In genomic region chr6:124373386-124373785, GRCh38 we compare ENCODE assay signal across 16 cellular contexts.
DNase-seq lines count a peak whose midpoint lies in the region; ATAC-seq and TF ChIP-seq lines count a peak whose summit lies in the region.
"Had no signal": no experiment of that assay in that cellular context is flagged by ENCODE, and none has a peak within 500 bp of the region (broad histone marks: within the 10 kb centered on the region; RNA-seq: fewer than 3 reads in every experiment).

No MANE protein-coding gene starts in this region.

- no peaks in the 10 kb centered on the region for H3K36me3 ChIP-seq in GM23338 (ENCODE audit: insufficient read depth)
- no peaks in the 10 kb centered on the region for H3K36me3 ChIP-seq in SK-N-MC (ENCODE audit: insufficient read depth, low read length)
- H3K36me3 ChIP-seq: BLaER1 had no signal

- H3K4me1 Mint-ChIP-seq in GM23338: no peaks in the 10 kb centered on the region
- peaks cover 35% of the 10 kb centered on the region for H3K4me1 Mint-ChIP-seq in osteocyte (ENCODE audit: unreplicated experiment)
- H3K4me1 Mint-ChIP-seq: CD14-positive monocyte had no signal

- H3K4me3 Mint-ChIP-seq in GM23338 (no peak overlapping the region), osteocyte (ENCODE audit: unreplicated experiment) (no peak overlapping the region)
- H3K4me3 Mint-ChIP-seq: CD14-positive monocyte; CD8-positive, alpha-beta T cell; H9 had no signal

- 0 out of 2 replicates have a peak overlapping the region, but pooled peaks have one; percentile 4 for H3K27ac Mint-ChIP-seq in GM23338
- peak overlapping the region; percentile 90 for H3K27ac Mint-ChIP-seq in osteocyte (ENCODE audit: unreplicated experiment)
- H3K27ac Mint-ChIP-seq: CD14-positive monocyte; CD8-positive, alpha-beta T cell; H9 had no signal

- no peaks in the 10 kb centered on the region for H4K20me1 ChIP-seq in GM23338 (replicated peaks; ENCODE audit: insufficient read depth)
- H4K20me1 ChIP-seq: BLaER1 had no signal

- H3K27me3 ChIP-seq in GM23338 (ENCODE audit: insufficient read depth): no peaks in the 10 kb centered on the region
- H3K27me3 ChIP-seq: BLaER1 had no signal

- H3K27ac ChIP-seq in GM23338 (ENCODE audit: low read depth): no peak overlapping the region
- peak overlapping the region; percentile 9; the same call in 1 of the 2 replicates for H3K27ac ChIP-seq in SK-N-MC
- H3K27ac ChIP-seq: BLaER1 had no signal

- no peaks in the 10 kb centered on the region for H3F3A ChIP-seq in GM23338 (replicated peaks; ENCODE audit: low read depth)

- H3K9ac ChIP-seq in SK-N-MC (ENCODE audit: insufficient read length): no peak overlapping the region
- H3K9ac ChIP-seq: BLaER1 had no signal

- no peak overlapping the region for H2AFZ ChIP-seq in GM23338

- H3K4me3 ChIP-seq in GM23338 (no peak overlapping the region), SK-N-MC (peak overlapping the region; percentile 28)
- H3K4me3 ChIP-seq: BLaER1, GM12878 had no signal

- H3K4me1 ChIP-seq in GM23338 (ENCODE audit: insufficient read depth): 0 out of 2 replicates have a peak, but pooled peaks cover 5% of the 10 kb centered on the region
- H3K4me1 ChIP-seq: BLaER1 had no signal

- no peak for ATAC-seq in GM23338
- no peak for ATAC-seq in HG03039 (IDR thresholded peaks at IDR 0.05; ENCODE audit: unreplicated experiment)
- ATAC-seq: CD8-positive, alpha-beta T cell; GM12878 had no signal

- no peak for TF ChIP-seq CTCF in GM23338 (conservative IDR thresholded peaks at IDR 0.05; ENCODE audit: low read depth in 2 of 2)
- no peak for TF ChIP-seq CTCF in osteocyte (IDR thresholded peaks at IDR 0.05)

- H3K36me3 Mint-ChIP-seq in GM23338 (ENCODE audit: low read depth): no peaks in the 10 kb centered on the region
- H3K36me3 Mint-ChIP-seq in osteocyte (ENCODE audit: unreplicated experiment): no peaks in the 10 kb centered on the region
- H3K36me3 Mint-ChIP-seq: CD14-positive monocyte; CD8-positive, alpha-beta T cell had no signal

- H3K9me3 ChIP-seq in SK-N-MC (ENCODE audit: low read depth, low read length): no peaks in the 10 kb centered on the region
- H3K9me3 ChIP-seq: BLaER1 had no signal

- H3K4me2 ChIP-seq in GM23338: no peak overlapping the region
- H3K4me2 ChIP-seq: BLaER1 had no signal

- DNase-seq in GM23338 (ENCODE audit: low spot score) (no peak), M059J (ENCODE audit: low read depth) (peak; percentile 2), SK-N-MC (ENCODE audit: low read depth, low spot score) (peak; percentile 95), osteocyte (ENCODE audit: extremely low spot score, unreplicated experiment) (no peak), dedifferentiated amniotic fluid mesenchymal stem cell (ENCODE audit: extremely low spot score) (no peak), OCI-M2 (lab: John Stamatoyannopoulos, UW; ENCODE audit: unreplicated experiment) (no peak)
- DNase-seq: 8988T; Calu3; CD8-positive, alpha-beta T cell; DMS79 treated with DMSO at 0.1 percent for 48 hours; H9; IMR-90 had no signal

- H3K9me2 ChIP-seq in GM23338 (ENCODE audit: insufficient read depth): no peaks in the 10 kb centered on the region

- no peaks in the 10 kb centered on the region for H3K79me2 ChIP-seq in GM23338 (replicated peaks; ENCODE audit: insufficient read depth)

- H3K9me3 Mint-ChIP-seq in GM23338 (no peaks in the 10 kb centered on the region), osteocyte (ENCODE audit: unreplicated experiment) (peaks cover 10% of the 10 kb centered on the region)
- H3K9me3 Mint-ChIP-seq: H9 had no signal

- H3K27me3 Mint-ChIP-seq in GM23338 (ENCODE audit: insufficient read depth, low read depth, poor library complexity) (peaks cover 2% of the 10 kb centered on the region), osteocyte (ENCODE audit: unreplicated experiment) (no peaks in the 10 kb centered on the region)

TF ChIP-seq in GM23338, 12 proteins besides CTCF, POLR2A, EP300 and RAD21 (continues in another document):
- TF ChIP-seq ETS1 (IDR thresholded peaks at IDR 0.05): no peak
- TF ChIP-seq NANOG (IDR thresholded peaks at IDR 0.05; ENCODE audit: borderline replicate concordance): no peak
- no peak for TF ChIP-seq ZNF462 (CRISPR knock-in tag; IDR thresholded peaks at IDR 0.05)
- TF ChIP-seq EZH2 (IDR thresholded peaks at IDR 0.05; ENCODE audit: low read depth, unreplicated experiment): no peak
- no peak for TF ChIP-seq ZNF331 (CRISPR knock-in tag; IDR thresholded peaks at IDR 0.05; ENCODE audit: low read depth)
- TF ChIP-seq ZNF114 (CRISPR knock-in tag; IDR thresholded peaks at IDR 0.05): no peak
- TF ChIP-seq EZH2phosphoT487 (IDR thresholded peaks at IDR 0.05; ENCODE audit: unreplicated experiment): no peak
- TF ChIP-seq POLR2AphosphoS5 (IDR thresholded peaks at IDR 0.05; ENCODE audit: low read depth): no peak

Comparison
In these comparisons a context has a peak if more than half of its experiments do, and no peak if none do; other contexts are left out.
1. DNase-seq: peak in M059J (single experiment) and SK-N-MC (single experiment); none in GM23338 (single experiment), osteocyte (single experiment), dedifferentiated amniotic fluid mesenchymal stem cell (single experiment) and OCI-M2 (single experiment).